ENCODE assay signal across 19 cellular contexts in genomic region chr1:172678990-172679772, GRCh38. TPM values are rescaled to one million over a fixed set of nuclear protein-coding genes. Genes with fewer than 3 reads are reported as not detected.
DNase-seq lines count a peak whose midpoint lies in the region; ATAC-seq and TF ChIP-seq lines count a peak whose summit lies in the region.
"Had no signal": no experiment of that assay in that cellular context is flagged by ENCODE, and none has a peak within 500 bp of the region (broad histone marks: within the 10 kb centered on the region; RNA-seq: fewer than 3 reads in every experiment).

No MANE protein-coding gene starts in this region.

- TF ChIP-seq CTCF in GM23338 (conservative IDR thresholded peaks at IDR 0.05; ENCODE audit: low read depth in 2 of 2) (no peak), fibroblast of pulmonary artery (IDR thresholded peaks at IDR 0.05; ENCODE audit: low read length, missing control alignments) (no peak)

- no peaks in the 10 kb centered on the region for H3K27me3 ChIP-seq in GM23338 (ENCODE audit: insufficient read depth)
- H3K27me3 ChIP-seq: BLaER1 treated with 17β-estradiol and CSF1 and Interleukin-3, amounts not matched to agents 10 nM and 100 nM; tibial artery had no signal

- ATAC-seq in GM23338 (no peak), HG03439 (IDR thresholded peaks at IDR 0.05; ENCODE audit: unreplicated experiment) (no peak), Right ventricle myocardium superior (ENCODE audit: poor library complexity) (no peak)

- H3K36me3 ChIP-seq in GM23338 (ENCODE audit: insufficient read depth) = no peaks in the 10 kb centered on the region
- H3K36me3 ChIP-seq: BLaER1 treated with 17β-estradiol and CSF1 and Interleukin-3, amounts not matched to agents 10 nM and 100 nM; tibial artery had no signal

- H3K27ac ChIP-seq in GM23338 (ENCODE audit: low read depth) = no peak overlapping the region
- H3K27ac ChIP-seq: BLaER1 treated with 17β-estradiol and CSF1 and Interleukin-3, amounts not matched to agents 10 nM and 100 nM; tibial artery had no signal

- peak overlapping the region; percentile 29; the same call in 1 of the 2 replicates for H2AFZ ChIP-seq in GM23338

- DNase-seq in COLO668 (lab: John Stamatoyannopoulos, UW; ENCODE audit: unreplicated experiment) (peak; percentile 22), GM23338 (ENCODE audit: low spot score) (no peak), NCI-H774 (lab: John Stamatoyannopoulos, UW) (peak; percentile 15), fibroblast of pulmonary artery (ENCODE audit: low read depth) (peak; percentile 17), Right ventricle myocardium superior (no peak), LoVo (ENCODE audit: low spot score) (no peak)
- DNase-seq in stimulated activated CD4-positive, alpha-beta T cell treated with anti-CD3 and anti-CD28 coated beads, Interleukin-1b, Interleukin-23, amount 100 ng/mL, for 48 hours = no peak
- DNase-seq: activated CD4-positive, alpha-beta T cell treated with anti-CD3 and anti-CD28 coated beads, Interleukin-2, amount 50 U/mL, for 4 hours; activated effector memory CD4-positive, alpha-beta T cell treated with Interleukin-2 at 50 U/mL for 16 hours; NCI-H82; retina; T-helper 9 cell; tibial artery had no signal

- H3K9me2 ChIP-seq in GM23338 (ENCODE audit: insufficient read depth) = no peaks in the 10 kb centered on the region

- H3K4me1 Mint-ChIP-seq in GM23338 = peaks cover 35% of the 10 kb centered on the region

- H3F3A ChIP-seq in GM23338 (replicated peaks; ENCODE audit: low read depth) = no peaks in the 10 kb centered on the region

- H3K4me2 ChIP-seq in GM23338 = no peak overlapping the region

- H3K27me3 Mint-ChIP-seq in GM23338 (ENCODE audit: insufficient read depth, low read depth, poor library complexity) = no peaks in the 10 kb centered on the region
- H3K27me3 Mint-ChIP-seq: dendritic cell treated with granulocyte-macrophage colony-stimulating factor and Interleukin-4, amounts not matched to agents 40 ng/mL and 50 ng/mL, for 4 days had no signal

- H3K27ac Mint-ChIP-seq in GM23338 = peak overlapping the region; percentile 73; the same call in 1 of the 2 replicates
- H3K27ac Mint-ChIP-seq: dendritic cell treated with granulocyte-macrophage colony-stimulating factor and Interleukin-4, amounts not matched to agents 40 ng/mL and 50 ng/mL, for 4 days had no signal

- peaks cover 13% of the 10 kb centered on the region; the same call in 1 of the 2 replicates for H3K4me1 ChIP-seq in GM23338 (ENCODE audit: insufficient read depth)
- H3K4me1 ChIP-seq: tibial artery had no signal

- no peak overlapping the region for H3K4me3 ChIP-seq in GM23338
- H3K4me3 ChIP-seq in fibroblast of pulmonary artery (replicated peaks; ENCODE audit: low read depth, low read length) = no peak overlapping the region
- H3K4me3 ChIP-seq: BLaER1 treated with 17β-estradiol and CSF1 and Interleukin-3, amounts not matched to agents 10 nM and 100 nM; tibial artery had no signal

- no peaks in the 10 kb centered on the region for H3K36me3 Mint-ChIP-seq in GM23338 (ENCODE audit: low read depth)

- no peaks in the 10 kb centered on the region for H3K79me2 ChIP-seq in GM23338 (replicated peaks; ENCODE audit: insufficient read depth)

- no peak overlapping the region for H3K4me3 Mint-ChIP-seq in GM23338
- H3K4me3 Mint-ChIP-seq: dendritic cell treated with granulocyte-macrophage colony-stimulating factor and Interleukin-4, amounts not matched to agents 40 ng/mL and 50 ng/mL, for 4 days; neural crest cell had no signal

- H3K9me3 Mint-ChIP-seq in GM23338 = peaks cover 3% of the 10 kb centered on the region; the same call in 1 of the 3 replicates
- H3K9me3 Mint-ChIP-seq: dendritic cell treated with granulocyte-macrophage colony-stimulating factor and Interleukin-4, amounts not matched to agents 40 ng/mL and 50 ng/mL, for 4 days had no signal

- no peaks in the 10 kb centered on the region for H4K20me1 ChIP-seq in GM23338 (replicated peaks; ENCODE audit: insufficient read depth)
- H4K20me1 ChIP-seq: BLaER1 treated with 17β-estradiol and CSF1 and Interleukin-3, amounts not matched to agents 10 nM and 100 nM had no signal

- intact Hi-C loops in Right ventricle myocardium superior (cut with DNase I) = no loop called here

TF ChIP-seq in GM23338, 12 proteins besides CTCF, POLR2A, EP300 and RAD21:
- TF ChIP-seq ZNF114 (CRISPR knock-in tag; IDR thresholded peaks at IDR 0.05) (no peak), ETS1 (IDR thresholded peaks at IDR 0.05) (no peak), STAT1 (IDR thresholded peaks at IDR 0.05; ENCODE audit: unreplicated experiment) (no peak)

RNA-seq across cellular contexts. Expression of gene FASLG, which starts 20.3 kb away (rescaled TPM):
- total RNA-seq in GM23338 (2014; rRNA removed; shearing (Covaris generic)) = not detected in 2 replicates
- not detected in 2 replicates for polyA plus RNA-seq in GM23338 (2016; fragmentation: Nextera tagmentation; extraction: Ambion mirVana)
- total RNA-seq in Right ventricle myocardium superior = not detected
- total RNA-seq: G401, lower leg skin, neural crest cell had no signal

Comparison
In these comparisons a context has a peak if more than half of its experiments do, and no peak if none do; other contexts are left out.
1. DNase-seq: peak in COLO668 (single experiment), NCI-H774 (single experiment) and fibroblast of pulmonary artery (single experiment); none in GM23338 (single experiment), stimulated activated CD4-positive, alpha-beta T cell treated with anti-CD3 and anti-CD28 coated beads, Interleukin-1b, Interleukin-23, amount 100 ng/mL, for 48 hours (single experiment), Right ventricle myocardium superior (single experiment) and LoVo (single experiment).